In genomic region chr2:74026674-74027294, GRCh38 we compare ENCODE assay signal across 14 cellular contexts. TPM values are rescaled to one million over a fixed set of nuclear protein-coding genes. Genes with fewer than 3 reads are reported as not detected.
A peak's percentile ranks its signal among the peaks of the same experiment; 100 is the strongest.
DNase-seq lines count a peak whose midpoint lies in the region; ATAC-seq and TF ChIP-seq lines count a peak whose summit lies in the region.
"Had no signal": no experiment of that assay in that cellular context is flagged by ENCODE, and none has a peak within 500 bp of the region (broad histone marks: within the 10 kb centered on the region; RNA-seq: fewer than 3 reads in every experiment).

No MANE protein-coding gene starts in this region.

- H3K36me3 ChIP-seq in trophoblast cell (ENCODE audit: control insufficient read depth in 1 of 2, insufficient read depth in 2 of 2, low read length in 2 of 2) (no peaks in the 10 kb centered on the region), psoas muscle (ENCODE audit: insufficient read depth in 1 of 2, low read depth in 1 of 2) (no peaks in the 10 kb centered on the region)
- H3K36me3 ChIP-seq: gastroesophageal sphincter, thoracic aorta had no signal

- no peaks in the 10 kb centered on the region for H3K9me3 Mint-ChIP-seq in activated CD4-positive, alpha-beta T cell treated with anti-CD3 and anti-CD28 coated beads, Interleukin-2, amount 10 ng/mL, durations not matched to agents 24 days and 14 days
- no peaks in the 10 kb centered on the region for H3K9me3 Mint-ChIP-seq in dendritic cell treated with granulocyte-macrophage colony-stimulating factor and Interleukin-4, amounts not matched to agents 40 ng/mL and 50 ng/mL, for 4 days

- H4K8ac ChIP-seq in trophoblast cell (ENCODE audit: low read depth, low read length), result no peak overlapping the region

- peak overlapping the region; percentile 56 for H3K27ac Mint-ChIP-seq in activated CD4-positive, alpha-beta T cell treated with anti-CD3 and anti-CD28 coated beads, Interleukin-2, amount 10 ng/mL, durations not matched to agents 24 days and 14 days
- H3K27ac Mint-ChIP-seq in dendritic cell treated with granulocyte-macrophage colony-stimulating factor and Interleukin-4, amounts not matched to agents 40 ng/mL and 50 ng/mL, for 4 days, result peak overlapping the region; percentile 87

- H2BK120ac ChIP-seq in trophoblast cell (ENCODE audit: insufficient read depth, low read length, poor library complexity), result no peak overlapping the region

- H3K4me3 Mint-ChIP-seq in activated CD4-positive, alpha-beta T cell treated with anti-CD3 and anti-CD28 coated beads, Interleukin-2, amount 10 ng/mL, durations not matched to agents 24 days and 14 days, result peak overlapping the region; percentile 66
- H3K4me3 Mint-ChIP-seq in dendritic cell treated with granulocyte-macrophage colony-stimulating factor and Interleukin-4, amounts not matched to agents 40 ng/mL and 50 ng/mL, for 4 days, result peak overlapping the region; percentile 61

- H4K91ac ChIP-seq in trophoblast cell (ENCODE audit: low read depth, low read length), result no peak overlapping the region

- intact Hi-C loops in activated CD4-positive, alpha-beta T cell treated with anti-CD3 and anti-CD28 coated beads, Interleukin-2, amount 10 ng/mL, durations not matched to agents 24 days and 14 days (cut with micrococcal nuclease), result loop anchor here (5.0 kb wide), 1 partner anchor 39 kb away; no protein-coding TSS in a partner anchor
- intact Hi-C loops in dendritic cell treated with granulocyte-macrophage colony-stimulating factor and Interleukin-4, amounts not matched to agents 40 ng/mL and 50 ng/mL, for 4 days (cut with micrococcal nuclease), result loop anchor here (2.0 to 5.0 kb wide), 2 partner anchors 42 to 51 kb away; partner anchors contain the start of gene TET3
- intact Hi-C loops in psoas muscle (cut with DNase I), result no loop called here

- H3K4me1 Mint-ChIP-seq in activated CD4-positive, alpha-beta T cell treated with anti-CD3 and anti-CD28 coated beads, Interleukin-2, amount 10 ng/mL, durations not matched to agents 24 days and 14 days, result peaks cover 48% of the 10 kb centered on the region
- peaks cover 76% of the 10 kb centered on the region for H3K4me1 Mint-ChIP-seq in dendritic cell treated with granulocyte-macrophage colony-stimulating factor and Interleukin-4, amounts not matched to agents 40 ng/mL and 50 ng/mL, for 4 days (ENCODE audit: low read depth)

- H3K4me3 ChIP-seq in trophoblast cell (ENCODE audit: low read depth, low read length) (no peak overlapping the region), psoas muscle (no peak overlapping the region)
- H3K4me3 ChIP-seq: gastroesophageal sphincter, thoracic aorta had no signal

- H4K12ac ChIP-seq in trophoblast cell (ENCODE audit: low read depth, low read length), result no peak overlapping the region

- H2BK5ac ChIP-seq in trophoblast cell (ENCODE audit: low read depth, low read length, poor library complexity), result no peak overlapping the region

- ATAC-seq in psoas muscle, result no peak
- no peak for ATAC-seq in GM21737 (IDR thresholded peaks at IDR 0.05; ENCODE audit: unreplicated experiment)
- ATAC-seq: gastroesophageal sphincter had no signal

- peak overlapping the region; percentile 27 for H3K4ac ChIP-seq in trophoblast cell (ENCODE audit: low read depth, low read length)

- H3K27me3 ChIP-seq in trophoblast cell (ENCODE audit: insufficient read depth, low read length) (no peaks in the 10 kb centered on the region), psoas muscle (ENCODE audit: insufficient read depth in 3 of 3, low read length in 2 of 3) (no peaks in the 10 kb centered on the region)
- H3K27me3 ChIP-seq: gastroesophageal sphincter had no signal

- H3K27ac ChIP-seq in trophoblast cell (ENCODE audit: low read depth, low read length) (no peak overlapping the region), psoas muscle (no peak overlapping the region)
- H3K27ac ChIP-seq: thoracic aorta had no signal

- H2BK12ac ChIP-seq in trophoblast cell (ENCODE audit: low read length), result no peak overlapping the region

- H3K23ac ChIP-seq in trophoblast cell (ENCODE audit: low read length), result no peak overlapping the region

- no peak overlapping the region for H3K9ac ChIP-seq in trophoblast cell (ENCODE audit: low read length)

- no peak overlapping the region for H3K4me2 ChIP-seq in trophoblast cell (ENCODE audit: low read length)

- no peak for DNase-seq in activated CD4-positive, alpha-beta T cell treated with anti-CD3 and anti-CD28 coated beads, Interleukin-2, amount 10 ng/mL, durations not matched to agents 24 days and 14 days
- DNase-seq in activated CD4-positive, alpha-beta T cell treated with anti-CD3 and anti-CD28 coated beads, Interleukin-2, amount 50 U/mL, for 1 hour, result no peak
- DNase-seq in NOMO-1 treated with DMSO at 0.1 percent for 48 hours (lab: John Stamatoyannopoulos, UW; ENCODE audit: unreplicated experiment), result peak; percentile 57
- DNase-seq in trophoblast cell, result no peak
- no peak for DNase-seq in psoas muscle
- DNase-seq in NCI-H524 treated with DMSO at 0.1 percent for 48 hours (lab: John Stamatoyannopoulos, UW), result no peak
- DNase-seq: ACHN, GDM1, NCI-H2081 treated with DMSO at 0.1 percent for 48 hours, SHP77 treated with DMSO at 0.1 percent for 48 hours had no signal

- no peaks in the 10 kb centered on the region for H3K79me1 ChIP-seq in trophoblast cell (ENCODE audit: low read length)

- no peaks in the 10 kb centered on the region for H3K27me3 Mint-ChIP-seq in activated CD4-positive, alpha-beta T cell treated with anti-CD3 and anti-CD28 coated beads, Interleukin-2, amount 10 ng/mL, durations not matched to agents 24 days and 14 days
- no peaks in the 10 kb centered on the region for H3K27me3 Mint-ChIP-seq in dendritic cell treated with granulocyte-macrophage colony-stimulating factor and Interleukin-4, amounts not matched to agents 40 ng/mL and 50 ng/mL, for 4 days

- no peak for TF ChIP-seq CTCF in psoas muscle (IDR thresholded peaks at IDR 0.05)

- H2AFZ ChIP-seq in trophoblast cell (ENCODE audit: insufficient read depth, low read length, poor library complexity), result no peak overlapping the region

- WGBS in trophoblast cell (ENCODE audit: extremely low coverage, insufficient coverage, insufficient read length), result no CpG with 5 or more reads among the region's 7 CpGs
- WGBS in psoas muscle, 3 donors, result 80 to 87% (median 85%) methylated on average over 7 of the region's 7 CpGs

- no peaks in the 10 kb centered on the region for H3K79me2 ChIP-seq in trophoblast cell (ENCODE audit: control insufficient read depth, insufficient read depth, low read length, poor library complexity)

- no peak overlapping the region for H3K14ac ChIP-seq in trophoblast cell (ENCODE audit: low read length)

- no peak overlapping the region for H2AK5ac ChIP-seq in trophoblast cell (ENCODE audit: low read length)

- no peak overlapping the region for H3K18ac ChIP-seq in trophoblast cell (ENCODE audit: low read length)

- H3K36me3 Mint-ChIP-seq in activated CD4-positive, alpha-beta T cell treated with anti-CD3 and anti-CD28 coated beads, Interleukin-2, amount 10 ng/mL, durations not matched to agents 24 days and 14 days (ENCODE audit: low read depth), result peaks cover 9% of the 10 kb centered on the region
- peaks cover 25% of the 10 kb centered on the region for H3K36me3 Mint-ChIP-seq in dendritic cell treated with granulocyte-macrophage colony-stimulating factor and Interleukin-4, amounts not matched to agents 40 ng/mL and 50 ng/mL, for 4 days (ENCODE audit: low read depth)

- H3K9me3 ChIP-seq in trophoblast cell (ENCODE audit: insufficient read depth, low read depth, low read length), result no peaks in the 10 kb centered on the region
- no peaks in the 10 kb centered on the region for H3K9me3 ChIP-seq in psoas muscle
- H3K9me3 ChIP-seq: gastroesophageal sphincter, thoracic aorta had no signal

- H3K4me1 ChIP-seq in trophoblast cell (ENCODE audit: control insufficient read depth in 1 of 2, insufficient read depth in 2 of 2, low read length in 2 of 2) (peaks cover 0 to 4% of the 10 kb centered on the region in 2 experiments), psoas muscle (peaks cover 7% of the 10 kb centered on the region)

RNA-seq across cellular contexts. Expression of gene TET3, which starts 42.1 kb away (rescaled TPM):
- 20.7 and 22.0 TPM in 2 replicates for total RNA-seq in activated CD4-positive, alpha-beta T cell treated with anti-CD3 and anti-CD28 coated beads, Interleukin-2, amount 10 ng/mL, durations not matched to agents 24 days and 14 days
- 11.2 and 11.7 TPM in 2 replicates for polyA plus RNA-seq in trophoblast cell (2013)
- 1 to 10 TPM; 1.7 to 4.8 (median 3.9) TPM for total RNA-seq in psoas muscle
- polyA plus RNA-seq in psoas muscle, result 10 to 100 TPM in 1 of 3 donors, 1 to 10 TPM in 1, under 1 TPM in 1; 0.56 to 11.2 (median 1.0) TPM

Comparison
In these comparisons a context has a peak if more than half of its experiments do, and no peak if none do; other contexts are left out.
1. intact Hi-C loops: an anchor here in activated CD4-positive, alpha-beta T cell treated with anti-CD3 and anti-CD28 coated beads, Interleukin-2, amount 10 ng/mL, durations not matched to agents 24 days and 14 days (5.0 kb wide) and dendritic cell treated with granulocyte-macrophage colony-stimulating factor and Interleukin-4, amounts not matched to agents 40 ng/mL and 50 ng/mL, for 4 days (2.0 to 5.0 kb wide); none called in psoas muscle.